Comparison of ENCODE assay signal across 1 cellular context in the genomic region with DNA sequence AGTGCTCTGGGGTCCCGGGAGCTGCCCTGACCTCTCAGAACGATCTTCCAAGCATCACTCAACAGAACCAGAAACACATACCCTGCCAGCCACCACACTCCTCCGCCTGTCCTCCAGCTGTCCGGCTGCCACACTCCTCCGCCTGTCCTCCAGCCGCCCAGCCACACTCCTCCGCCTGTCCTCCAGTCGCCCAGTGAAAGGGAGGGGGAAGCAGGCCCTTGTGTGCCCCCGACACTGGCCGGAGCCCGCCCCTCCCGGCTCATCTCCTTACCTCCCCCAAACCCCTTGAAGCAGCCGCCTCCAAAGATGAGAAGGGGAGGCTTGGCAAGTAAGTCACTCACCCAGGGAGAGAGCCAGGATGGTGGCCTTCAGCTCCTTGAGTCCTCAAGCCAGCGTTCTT.
TF ChIP-seq lines count a peak whose summit lies in the region.

No MANE protein-coding gene starts in this region.

TF ChIP-seq in GM23338, 12 proteins besides CTCF, POLR2A, EP300 and RAD21 (continued from another document):
- TF ChIP-seq, protein P1, sequence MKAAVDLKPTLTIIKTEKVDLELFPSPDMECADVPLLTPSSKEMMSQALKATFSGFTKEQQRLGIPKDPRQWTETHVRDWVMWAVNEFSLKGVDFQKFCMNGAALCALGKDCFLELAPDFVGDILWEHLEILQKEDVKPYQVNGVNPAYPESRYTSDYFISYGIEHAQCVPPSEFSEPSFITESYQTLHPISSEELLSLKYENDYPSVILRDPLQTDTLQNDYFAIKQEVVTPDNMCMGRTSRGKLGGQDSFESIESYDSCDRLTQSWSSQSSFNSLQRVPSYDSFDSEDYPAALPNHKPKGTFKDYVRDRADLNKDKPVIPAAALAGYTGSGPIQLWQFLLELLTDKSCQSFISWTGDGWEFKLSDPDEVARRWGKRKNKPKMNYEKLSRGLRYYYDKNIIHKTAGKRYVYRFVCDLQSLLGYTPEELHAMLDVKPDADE (IDR thresholded peaks at IDR 0.05), result no peak
